In genomic region chr7:155676052-155676451, GRCh38 we compare ENCODE assay signal across 1 cellular context.
TF ChIP-seq lines count a peak whose summit lies in the region.

No MANE protein-coding gene starts in this region.

TF ChIP-seq in GM23338, 12 proteins besides CTCF, POLR2A, EP300 and RAD21 (continued from another document):
- TF ChIP-seq ZNF462 (CRISPR knock-in tag; IDR thresholded peaks at IDR 0.05) (no peak), ZNF331 (CRISPR knock-in tag; IDR thresholded peaks at IDR 0.05; ENCODE audit: low read depth) (no peak), POLR2AphosphoS5 (IDR thresholded peaks at IDR 0.05; ENCODE audit: low read depth) (no peak), JUNB (IDR thresholded peaks at IDR 0.05; ENCODE audit: unreplicated experiment) (no peak), STAT1 (IDR thresholded peaks at IDR 0.05; ENCODE audit: unreplicated experiment) (no peak), ETS1 (IDR thresholded peaks at IDR 0.05) (no peak), CREB1 (CRISPR knock-in tag; IDR thresholded peaks at IDR 0.05; ENCODE audit: low read depth) (no peak), REST (IDR thresholded peaks at IDR 0.05; ENCODE audit: unreplicated experiment) (no peak), EZH2phosphoT487 (IDR thresholded peaks at IDR 0.05; ENCODE audit: unreplicated experiment) (no peak), ZNF114 (CRISPR knock-in tag; IDR thresholded peaks at IDR 0.05) (no peak)
